In genomic region chr15:88647362-88648105, GRCh38 we compare ENCODE assay signal across 12 cellular contexts. TPM values are rescaled to one million over a fixed set of nuclear protein-coding genes. Genes with fewer than 3 reads are reported as not detected.
DNase-seq lines count a peak whose midpoint lies in the region; ATAC-seq and TF ChIP-seq lines count a peak whose summit lies in the region.
"Had no signal": no experiment of that assay in that cellular context is flagged by ENCODE, and none has a peak within 500 bp of the region (broad histone marks: within the 10 kb centered on the region; RNA-seq: fewer than 3 reads in every experiment).

No MANE protein-coding gene starts in this region.

- intact Hi-C loops in left lung (cut with DNase I) (no loop called here), thyroid gland (cut with DNase I) (no loop called here)

- ATAC-seq in activated CD8-positive, alpha-beta memory T cell treated with anti-CD3 and anti-CD28 coated beads, Interleukin-2, amount 10 ng/mL, durations not matched to agents 7 days and 5 days, result no peak
- ATAC-seq in left lung (peak; percentile 62), GM21423 (IDR thresholded peaks at IDR 0.05; ENCODE audit: unreplicated experiment) (no peak)

- DNase-seq in activated T-cell treated with anti-CD3 and anti-CD28 coated beads, Interleukin-2, amount 50 U/mL, for 1 hour, result peak; percentile 21
- no peak for DNase-seq in activated T-cell treated with anti-CD3 and anti-CD28 coated beads for 4 hours
- DNase-seq in activated CD8-positive, alpha-beta memory T cell treated with anti-CD3 and anti-CD28 coated beads, Interleukin-2, amount 10 ng/mL, durations not matched to agents 7 days and 5 days, result peak; percentile 40
- DNase-seq in left lung, result no peak
- DNase-seq in thyroid gland, result peak; percentile 48 to 62
- no peak for DNase-seq in neuronal stem cell (ENCODE audit: low spot score)
- no peak for DNase-seq in stimulated activated CD4-positive, alpha-beta T cell treated with anti-CD3 and anti-CD28 coated beads, Interleukin-2, amount 100 ng/mL, for 48 hours
- DNase-seq: NCI-H774, WERI-Rb-1 had no signal

- H3K4me3 Mint-ChIP-seq in activated CD8-positive, alpha-beta memory T cell treated with anti-CD3 and anti-CD28 coated beads, Interleukin-2, amount 10 ng/mL, durations not matched to agents 7 days and 5 days, result no peak overlapping the region

- no peaks in the 10 kb centered on the region for H3K9me3 Mint-ChIP-seq in activated CD8-positive, alpha-beta memory T cell treated with anti-CD3 and anti-CD28 coated beads, Interleukin-2, amount 10 ng/mL, durations not matched to agents 7 days and 5 days (ENCODE audit: low read depth)

- no peak overlapping the region for H3K4me2 ChIP-seq in neuronal stem cell (ENCODE audit: insufficient read depth, low read length, poor library complexity, severe bottlenecking)

- H3K36me3 ChIP-seq in left lung (peaks cover 0 to 11% of the 10 kb centered on the region in 2 donors), thyroid gland (no peaks in the 10 kb centered on the region), neuronal stem cell (replicated peaks in 1 of 2; ENCODE audit: control insufficient read depth in 2 of 2, insufficient read depth in 2 of 2, low read length in 2 of 2) (no peaks in the 10 kb centered on the region)
- H3K36me3 ChIP-seq: cardiac muscle cell, WERI-Rb-1 had no signal

- H3K4ac ChIP-seq in neuronal stem cell (ENCODE audit: low read length), result no peak overlapping the region

- H2BK15ac ChIP-seq in neuronal stem cell (ENCODE audit: low read length), result no peak overlapping the region

- no peak overlapping the region for H4K8ac ChIP-seq in neuronal stem cell (ENCODE audit: low read depth, low read length)

- peaks cover 13 to 50% of the 10 kb centered on the region in 2 donors for H3K4me1 ChIP-seq in left lung
- H3K4me1 ChIP-seq in thyroid gland, result peaks cover 17 to 31% of the 10 kb centered on the region in 2 donors
- peaks cover 9 to 11% of the 10 kb centered on the region in 2 donors for H3K4me1 ChIP-seq in neuronal stem cell (ENCODE audit: control insufficient read depth in 2 of 2, insufficient read depth in 1 of 2, low read depth in 1 of 2, low read length in 2 of 2)

- no peak overlapping the region for H2AFZ ChIP-seq in neuronal stem cell (ENCODE audit: low read length)
- H2AFZ ChIP-seq: parathyroid adenoma had no signal

- TF ChIP-seq CTCF in left lung (IDR thresholded peaks at IDR 0.05) (no peak), thyroid gland (IDR thresholded peaks at IDR 0.05) (no peak)

- no peak overlapping the region for H3K14ac ChIP-seq in neuronal stem cell (ENCODE audit: low read length)

- no peak overlapping the region for H2BK120ac ChIP-seq in neuronal stem cell (ENCODE audit: low read depth, low read length)

- CTCF ChIA-PET in activated CD8-positive, alpha-beta memory T cell treated with anti-CD3 and anti-CD28 coated beads, Interleukin-2, amount 10 ng/mL, durations not matched to agents 7 days and 5 days (lab: Charles Lee), result interaction anchor here (0.8 to 2.6 kb wide), 4 partner anchors 9 to 23 kb away, joined by 3 to 12 read pairs (median 4); partner anchors contain the start of gene ISG20

- H3K27ac ChIP-seq in left lung, result peak overlapping the region in 1 of 2 donors; percentile 56
- H3K27ac ChIP-seq in thyroid gland, result peak overlapping the region in 1 of 3 donors; percentile 23
- no peak overlapping the region for H3K27ac ChIP-seq in neuronal stem cell (replicated peaks; ENCODE audit: low read length)
- H3K27ac ChIP-seq: cardiac muscle cell, parathyroid adenoma, WERI-Rb-1 had no signal

- H2BK12ac ChIP-seq in neuronal stem cell (ENCODE audit: low read length), result no peak overlapping the region

- H2AK5ac ChIP-seq in neuronal stem cell (ENCODE audit: low read depth, low read length), result no peak overlapping the region

- H3K4me1 Mint-ChIP-seq in activated CD8-positive, alpha-beta memory T cell treated with anti-CD3 and anti-CD28 coated beads, Interleukin-2, amount 10 ng/mL, durations not matched to agents 7 days and 5 days, result peaks cover 68% of the 10 kb centered on the region

- no peak overlapping the region for H2BK5ac ChIP-seq in neuronal stem cell (ENCODE audit: low read length)

- no peak overlapping the region for H4K91ac ChIP-seq in neuronal stem cell (ENCODE audit: low read depth, low read length, poor library complexity)

- no peak overlapping the region for H3K9ac ChIP-seq in neuronal stem cell (ENCODE audit: low read depth, low read length, poor library complexity)
- H3K9ac ChIP-seq: parathyroid adenoma had no signal

- H3K27me3 Mint-ChIP-seq in activated CD8-positive, alpha-beta memory T cell treated with anti-CD3 and anti-CD28 coated beads, Interleukin-2, amount 10 ng/mL, durations not matched to agents 7 days and 5 days, result no peaks in the 10 kb centered on the region

- peaks cover 63% of the 10 kb centered on the region for H3K36me3 Mint-ChIP-seq in activated CD8-positive, alpha-beta memory T cell treated with anti-CD3 and anti-CD28 coated beads, Interleukin-2, amount 10 ng/mL, durations not matched to agents 7 days and 5 days

- H3K23ac ChIP-seq in neuronal stem cell (ENCODE audit: low read depth, low read length, poor library complexity), result no peak overlapping the region

- WGBS in thyroid gland, 2 donors, result 87 to 91% methylated on average over 11 of the region's 11 CpGs
- WGBS in neuronal stem cell (ENCODE audit: extremely low coverage in 2 of 2, insufficient read length in 2 of 2, insufficient replicate concordance in 1 of 2), 2 donors, result no CpG with 5 or more reads among the region's 11 CpGs

- H3K4me3 ChIP-seq in left lung, result no peak overlapping the region
- no peak overlapping the region for H3K4me3 ChIP-seq in thyroid gland (replicated peaks in 1 of 3)
- H3K4me3 ChIP-seq in neuronal stem cell (ENCODE audit: low read length in 2 of 2), result no peak overlapping the region
- H3K4me3 ChIP-seq: cardiac muscle cell had no signal

- H3K79me1 ChIP-seq in neuronal stem cell (ENCODE audit: low read depth, low read length), result no peaks in the 10 kb centered on the region

- TF ChIP-seq POLR2A in thyroid gland (IDR thresholded peaks at IDR 0.05), result no peak

- H3K9me3 ChIP-seq in left lung, result no peaks in the 10 kb centered on the region
- H3K9me3 ChIP-seq in thyroid gland, result no peaks in the 10 kb centered on the region
- no peaks in the 10 kb centered on the region for H3K9me3 ChIP-seq in neuronal stem cell (replicated peaks in 1 of 2; ENCODE audit: control insufficient read depth in 2 of 2, insufficient read depth in 1 of 2, low read depth in 1 of 2, low read length in 2 of 2)

- peak overlapping the region; percentile 13 for H3K27ac Mint-ChIP-seq in activated CD8-positive, alpha-beta memory T cell treated with anti-CD3 and anti-CD28 coated beads, Interleukin-2, amount 10 ng/mL, durations not matched to agents 7 days and 5 days

- H3K27me3 ChIP-seq in left lung, result no peaks in the 10 kb centered on the region
- H3K27me3 ChIP-seq in thyroid gland, result no peaks in the 10 kb centered on the region
- H3K27me3 ChIP-seq in neuronal stem cell (ENCODE audit: control insufficient read depth in 3 of 3, insufficient read depth in 3 of 3, low read depth in 1 of 3, low read length in 3 of 3), result no peaks in the 10 kb centered on the region
- H3K27me3 ChIP-seq: cardiac muscle cell had no signal

- no peak overlapping the region for H3K18ac ChIP-seq in neuronal stem cell (ENCODE audit: low read length)

RNA-seq across cellular contexts. Expression of gene ISG20, which starts 8.7 kb away (rescaled TPM):
- total RNA-seq in activated CD8-positive, alpha-beta memory T cell treated with anti-CD3 and anti-CD28 coated beads, Interleukin-2, amount 10 ng/mL, durations not matched to agents 7 days and 5 days, result 100 to 1,000 TPM; 155 to 379 TPM
- total RNA-seq in left lung (10 to 100 TPM; 15.8 to 23.6 TPM), thyroid gland (10 to 100 TPM; 14.3 to 47.8 (median 35.1) TPM)
- 2.1 TPM for polyA plus RNA-seq in neuronal stem cell (2013, experiment 1 of 2)
- polyA plus RNA-seq in neuronal stem cell (2013, experiment 2 of 2), result 1.6 TPM
- polyA plus RNA-seq: cardiac muscle cell had no signal

RNA-seq across cellular contexts. Expression of gene AEN, which starts 26.4 kb away (rescaled TPM):
- 10 to 100 TPM; 55.7 to 57.4 TPM for total RNA-seq in activated CD8-positive, alpha-beta memory T cell treated with anti-CD3 and anti-CD28 coated beads, Interleukin-2, amount 10 ng/mL, durations not matched to agents 7 days and 5 days
- 10 to 100 TPM; 18.8 to 20.7 TPM for total RNA-seq in left lung
- 10 to 100 TPM; 21.6 to 32.8 (median 27.3) TPM for total RNA-seq in thyroid gland
- polyA plus RNA-seq in neuronal stem cell (2013, experiment 1 of 2), result 42.3 TPM
- 41.6 TPM for polyA plus RNA-seq in neuronal stem cell (2013, experiment 2 of 2)

Comparison
In these comparisons a context has a peak if more than half of its experiments do, and no peak if none do; other contexts are left out.
1. DNase-seq: peak in activated T-cell treated with anti-CD3 and anti-CD28 coated beads, Interleukin-2, amount 50 U/mL, for 1 hour (single experiment), activated CD8-positive, alpha-beta memory T cell treated with anti-CD3 and anti-CD28 coated beads, Interleukin-2, amount 10 ng/mL, durations not matched to agents 7 days and 5 days (single experiment) and thyroid gland (2 of 2); none in activated T-cell treated with anti-CD3 and anti-CD28 coated beads for 4 hours (single experiment), left lung (0 of 2), neuronal stem cell (single experiment) and stimulated activated CD4-positive, alpha-beta T cell treated with anti-CD3 and anti-CD28 coated beads, Interleukin-2, amount 100 ng/mL, for 48 hours (0 of 2).